1 cellular context compared by ENCODE assay signal in genomic region chr22:37661160-37661924, GRCh38.
TF ChIP-seq lines count a peak whose summit lies in the region.

No MANE protein-coding gene starts in this region.

TF ChIP-seq in HCT116, 20 proteins besides CTCF, POLR2A, EP300 and RAD21 (continued from another document):
- no peak for TF ChIP-seq ATF3 (IDR thresholded peaks at IDR 0.05)
- no peak for TF ChIP-seq ZNF274 (IDR thresholded peaks at IDR 0.05; ENCODE audit: low read depth, low read length)
- TF ChIP-seq ZBTB33 (IDR thresholded peaks at IDR 0.05; ENCODE audit: extremely low read depth, insufficient replicate concordance, low read length): no peak
- no peak for TF ChIP-seq MAX (IDR thresholded peaks at IDR 0.05)
- TF ChIP-seq EGR1 (IDR thresholded peaks at IDR 0.05; ENCODE audit: low read depth): no peak
- TF ChIP-seq TCF7L2 (IDR thresholded peaks at IDR 0.05; ENCODE audit: borderline replicate concordance, extremely low read depth, insufficient read depth, insufficient read length): no peak
- TF ChIP-seq SIN3A (IDR thresholded peaks at IDR 0.05; ENCODE audit: low read depth): no peak
- no peak for TF ChIP-seq SRF (IDR thresholded peaks at IDR 0.05; ENCODE audit: low read depth)
- no peak for TF ChIP-seq FOSL1 (IDR thresholded peaks at IDR 0.05; ENCODE audit: low read depth)
- no peak for TF ChIP-seq REST (IDR thresholded peaks at IDR 0.05; ENCODE audit: low read depth)
- TF ChIP-seq CEBPB (IDR thresholded peaks at IDR 0.05; ENCODE audit: low read depth): no peak
- TF ChIP-seq SP1 (IDR thresholded peaks at IDR 0.05; ENCODE audit: low read depth): no peak
- no peak for TF ChIP-seq ELF1 (IDR thresholded peaks at IDR 0.05; ENCODE audit: borderline replicate concordance, low read depth)
- no peak for TF ChIP-seq YY1 (IDR thresholded peaks at IDR 0.05; ENCODE audit: extremely low read depth, insufficient replicate concordance, low read depth, low read length)
- no peak for TF ChIP-seq ZFX (IDR thresholded peaks at IDR 0.05)
- no peak for TF ChIP-seq EZH2phosphoT487 (IDR thresholded peaks at IDR 0.05; ENCODE audit: borderline replicate concordance)
- TF ChIP-seq POLR2AphosphoS5 (IDR thresholded peaks at IDR 0.05; ENCODE audit: low read depth, low read length): no peak
- TF ChIP-seq JUND (IDR thresholded peaks at IDR 0.05): no peak
- TF ChIP-seq EZH2 (IDR thresholded peaks at IDR 0.05): no peak
